10 cellular contexts compared by ENCODE assay signal in the genomic region with DNA sequence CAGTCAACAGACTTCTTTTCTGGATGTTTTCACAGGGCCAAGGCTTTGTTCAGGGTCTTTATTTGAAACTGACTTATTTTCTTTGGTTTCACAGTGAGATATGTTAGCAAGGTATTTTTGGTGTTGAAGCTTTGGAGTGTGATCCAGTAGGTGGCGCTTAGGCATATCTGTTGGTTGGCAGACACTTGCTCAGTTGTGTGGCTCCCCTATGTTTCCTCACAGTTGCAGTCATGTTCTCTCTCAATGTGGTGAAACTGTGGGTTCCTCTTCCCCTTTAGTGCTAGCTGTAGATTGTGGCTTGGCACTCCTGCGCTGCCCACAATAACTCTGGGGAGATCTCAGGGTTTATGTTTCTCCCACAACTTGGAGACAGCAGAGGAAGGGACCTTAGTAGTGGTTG.
DNase-seq lines count a peak whose midpoint lies in the region; ATAC-seq and TF ChIP-seq lines count a peak whose summit lies in the region.
"Had no signal": no experiment of that assay in that cellular context is flagged by ENCODE, and none has a peak within 500 bp of the region (broad histone marks: within the 10 kb centered on the region; RNA-seq: fewer than 3 reads in every experiment).

No MANE protein-coding gene starts in this region.

- H3K27ac ChIP-seq in H9 (ENCODE audit: insufficient read length, low read depth, low read length) = no peak overlapping the region

- H3K9ac ChIP-seq in H9 (ENCODE audit: extremely low read depth, insufficient read length, low read length) (no peak overlapping the region), NT2/D1 (ENCODE audit: insufficient read length, low read depth) (no peak overlapping the region)

- H3K4ac ChIP-seq in H9 (ENCODE audit: low read depth, low read length) = no peak overlapping the region

- H3K4me1 ChIP-seq in H9 (ENCODE audit: insufficient read depth, low read length) (no peaks in the 10 kb centered on the region), NT2/D1 (ENCODE audit: insufficient read depth, insufficient read length) (no peaks in the 10 kb centered on the region)

- no peak overlapping the region for H4K91ac ChIP-seq in H9 (ENCODE audit: insufficient read length, low read depth, low read length)

- no peak overlapping the region for H3K4me2 ChIP-seq in H9 (ENCODE audit: insufficient read depth, insufficient read length, low read length)

- no peak overlapping the region for H3K4me3 ChIP-seq in NT2/D1 (ENCODE audit: insufficient read length, low read depth)

- no peak overlapping the region for H4K8ac ChIP-seq in H9 (replicated peaks; ENCODE audit: insufficient read length, low read depth, low read length)

- H2BK15ac ChIP-seq in H9 (ENCODE audit: low read depth, low read length) = no peak overlapping the region

- no peaks in the 10 kb centered on the region for H3K79me1 ChIP-seq in H9 (ENCODE audit: insufficient read depth, low read depth, low read length, poor library complexity, severe bottlenecking)

- H3T11ph ChIP-seq in H9 (ENCODE audit: low read length) = no peak overlapping the region

- no peak for ATAC-seq in GM18909 (IDR thresholded peaks at IDR 0.05; ENCODE audit: poor library complexity, unreplicated experiment)
- no peak for ATAC-seq in GM19324 (IDR thresholded peaks at IDR 0.05; ENCODE audit: low FRiP score, unreplicated experiment)
- no peak for ATAC-seq in GM21723 (IDR thresholded peaks at IDR 0.05; ENCODE audit: unreplicated experiment)

- H3K27me3 Mint-ChIP-seq in H9 (ENCODE audit: low read depth) (no peaks in the 10 kb centered on the region; the same call in 1 of the 2 replicates), glutamatergic neuron (ENCODE audit: unreplicated experiment) (no peaks in the 10 kb centered on the region)

- no peak overlapping the region for H2AFZ ChIP-seq in H9 (ENCODE audit: low read length)

- no peak overlapping the region for H3K56ac ChIP-seq in H9 (ENCODE audit: insufficient read length, low read depth, low read length)

- no peaks in the 10 kb centered on the region for H3K23me2 ChIP-seq in H9 (ENCODE audit: insufficient read length, low read depth, low read length, poor library complexity, severe bottlenecking)

- H3K4me1 Mint-ChIP-seq in H9 = no peaks in the 10 kb centered on the region
- no peaks in the 10 kb centered on the region for H3K4me1 Mint-ChIP-seq in glutamatergic neuron (ENCODE audit: low read depth, unreplicated experiment)

- no peak overlapping the region for H2AK5ac ChIP-seq in H9 (ENCODE audit: insufficient read length, low read length)

- H3K36me3 Mint-ChIP-seq in H9 (ENCODE audit: insufficient read depth in 1 of 3, low read depth in 3 of 3) (no peaks in the 10 kb centered on the region; a peak in 1 of 7 replicates), glutamatergic neuron (ENCODE audit: unreplicated experiment) (no peaks in the 10 kb centered on the region)

- no peak overlapping the region for H3K23ac ChIP-seq in H9 (ENCODE audit: insufficient read length, low read depth, low read length)

- WGBS in H9 (ENCODE audit: extremely low coverage, insufficient read length, low lambda C conversion rate) = no CpG with 5 or more reads among the region's 2 CpGs

- DNase-seq in A172 (ENCODE audit: low spot score) = peak; percentile 4
- DNase-seq in H9 = peak; percentile 36
- peak; percentile 1 for DNase-seq in NT2/D1 (ENCODE audit: low read depth, low spot score)
- DNase-seq in glutamatergic neuron = no peak
- DNase-seq in T-helper 9 cell = no peak
- DNase-seq: effector memory CD4-positive, alpha-beta T cell; T1000 had no signal

- no peak overlapping the region for H4K5ac ChIP-seq in H9 (ENCODE audit: insufficient read length, low read depth, low read length)

- no peak overlapping the region for H3K27ac Mint-ChIP-seq in H9
- H3K27ac Mint-ChIP-seq in glutamatergic neuron (ENCODE audit: unreplicated experiment) = no peak overlapping the region

- no peak overlapping the region for H3K14ac ChIP-seq in H9 (ENCODE audit: insufficient read depth, low read length)

- H2BK12ac ChIP-seq in H9 (ENCODE audit: insufficient read length, low read depth, low read length) = no peak overlapping the region

- H3K9me3 ChIP-seq in H9 (ENCODE audit: control insufficient read depth, low read depth, low read length) (peaks cover 20% of the 10 kb centered on the region), NT2/D1 (ENCODE audit: insufficient read depth, low read length) (no peaks in the 10 kb centered on the region)

- no peaks in the 10 kb centered on the region for H3K79me2 ChIP-seq in H9 (ENCODE audit: insufficient read depth, low read length)

- no peak overlapping the region for H2BK120ac ChIP-seq in H9 (ENCODE audit: low read depth, low read length, poor library complexity, severe bottlenecking)

- H3K4me3 Mint-ChIP-seq in H9 = no peak overlapping the region
- H3K4me3 Mint-ChIP-seq in glutamatergic neuron (ENCODE audit: unreplicated experiment) = no peak overlapping the region

- TF ChIP-seq CTCF in H9 (conservative IDR thresholded peaks at IDR 0.05) = peak; percentile 57
- TF ChIP-seq CTCF in glutamatergic neuron (IDR thresholded peaks at IDR 0.05; ENCODE audit: partially characterized antibody, unreplicated experiment) = peak; percentile 25

- H2BK20ac ChIP-seq in H9 (ENCODE audit: low read depth, low read length, poor library complexity, severe bottlenecking) = no peak overlapping the region

- no peaks in the 10 kb centered on the region for H3K36me3 ChIP-seq in NT2/D1 (ENCODE audit: insufficient read depth, insufficient read length, low read length)

- H3K27me3 ChIP-seq in H9 (ENCODE audit: insufficient read depth, low read length) (no peaks in the 10 kb centered on the region), NT2/D1 (ENCODE audit: insufficient read depth, insufficient read length) (no peaks in the 10 kb centered on the region)

- no peak overlapping the region for H3K18ac ChIP-seq in H9 (ENCODE audit: insufficient read length, low read depth, low read length)

- peaks cover 80 to 81% of the 10 kb centered on the region in 2 experiments for H3K9me3 Mint-ChIP-seq in H9
- no peaks in the 10 kb centered on the region for H3K9me3 Mint-ChIP-seq in glutamatergic neuron (ENCODE audit: unreplicated experiment)

- no peaks in the 10 kb centered on the region for H4K20me1 ChIP-seq in H9 (ENCODE audit: control insufficient read depth, insufficient read depth, insufficient read length)

- no peak overlapping the region for H2BK5ac ChIP-seq in H9 (ENCODE audit: insufficient read length, low read length)

Comparison
In these comparisons a context has a peak if more than half of its experiments do, and no peak if none do; other contexts are left out.
1. DNase-seq: peak in A172 (single experiment), H9 (single experiment) and NT2/D1 (single experiment); none in glutamatergic neuron (single experiment) and T-helper 9 cell (single experiment).